Comparison of ENCODE assay signal across 9 cellular contexts in genomic region chr22:46297151-46297819, GRCh38. TPM values are rescaled to one million over a fixed set of nuclear protein-coding genes. Genes with fewer than 3 reads are reported as not detected.
DNase-seq lines count a peak whose midpoint lies in the region; ATAC-seq and TF ChIP-seq lines count a peak whose summit lies in the region.
"Had no signal": no experiment of that assay in that cellular context is flagged by ENCODE, and none has a peak within 500 bp of the region (broad histone marks: within the 10 kb centered on the region; RNA-seq: fewer than 3 reads in every experiment).

No MANE protein-coding gene starts in this region.

- peak overlapping the region; percentile 69 to 91 (median 85) for H3K4me3 ChIP-seq in BLaER1 treated with 17β-estradiol and CSF1 and Interleukin-3, amounts not matched to agents 10 nM and 100 nM
- H3K4me3 ChIP-seq in HUES48 (ENCODE audit: low read depth, low read length) (peak overlapping the region; percentile 91), heart right ventricle (peak overlapping the region; percentile 32 to 76 (median 63))

- ATAC-seq in GM19351 (IDR thresholded peaks at IDR 0.05; ENCODE audit: unreplicated experiment) (peak; percentile 17), heart right ventricle (peak in 2 of 8 donors; percentile 3 to 15), sciatic nerve (no peak)

- H3K4me1 ChIP-seq in BLaER1 treated with 17β-estradiol and CSF1 and Interleukin-3, amounts not matched to agents 10 nM and 100 nM = peaks cover 52 to 76% (median 65%) of the 10 kb centered on the region in 10 experiments
- H3K4me1 ChIP-seq in HUES48 (ENCODE audit: control insufficient read depth, insufficient read depth, low read length) (peaks cover 6% of the 10 kb centered on the region; the same call in 1 of the 2 replicates), heart right ventricle (peaks cover 11 to 45% (median 18%) of the 10 kb centered on the region in 9 donors)

- peak overlapping the region; percentile 83 to 99 (median 97) for H3K4me2 ChIP-seq in BLaER1 treated with 17β-estradiol and CSF1 and Interleukin-3, amounts not matched to agents 10 nM and 100 nM

- peak; percentile 6 for DNase-seq in activated CD4-positive, alpha-beta T cell treated with anti-CD3 and anti-CD28 coated beads, Interleukin-2, amount 50 U/mL, for 1 hour
- DNase-seq in heart right ventricle = no peak
- peak; percentile 69 for DNase-seq in sciatic nerve (ENCODE audit: low spot score)
- no peak for DNase-seq in NCI-H1694 (lab: John Stamatoyannopoulos, UW)
- DNase-seq in 8988T = no peak

- peak overlapping the region in 10 of 11 experiments; percentile 84 to 94 (median 92); a peak in 20 of 22 replicates for H3K27ac ChIP-seq in BLaER1 treated with 17β-estradiol and CSF1 and Interleukin-3, amounts not matched to agents 10 nM and 100 nM
- peak overlapping the region; percentile 63 for H3K27ac ChIP-seq in HUES48 (ENCODE audit: low read depth, low read length)
- peak overlapping the region in 2 of 10 donors; percentile 35 to 96 for H3K27ac ChIP-seq in heart right ventricle

- no peaks in the 10 kb centered on the region for H3K27me3 ChIP-seq in BLaER1 treated with 17β-estradiol and CSF1 and Interleukin-3, amounts not matched to agents 10 nM and 100 nM
- H3K27me3 ChIP-seq in HUES48 (ENCODE audit: control insufficient read depth, insufficient read depth, low read length) (no peaks in the 10 kb centered on the region), heart right ventricle (no peaks in the 10 kb centered on the region)

- H4K20me1 ChIP-seq in BLaER1 treated with 17β-estradiol and CSF1 and Interleukin-3, amounts not matched to agents 10 nM and 100 nM = peaks cover 0 to 35% (median 5%) of the 10 kb centered on the region in 11 experiments; a peak in 8 of 22 replicates

- H3K9ac ChIP-seq in BLaER1 treated with 17β-estradiol and CSF1 and Interleukin-3, amounts not matched to agents 10 nM and 100 nM = peak overlapping the region; percentile 76 to 93 (median 89)
- peak overlapping the region; percentile 48 for H3K9ac ChIP-seq in HUES48 (ENCODE audit: low read depth, low read length)

- H3K9me3 ChIP-seq in BLaER1 treated with 17β-estradiol and CSF1 and Interleukin-3, amounts not matched to agents 10 nM and 100 nM (replicated peaks in 1 of 11) = peaks cover 0 to 2% (median under 1%) of the 10 kb centered on the region in 11 experiments; a peak in 7 of 22 replicates
- H3K9me3 ChIP-seq in HUES48 (ENCODE audit: control insufficient read depth, insufficient read depth, low read length) (no peaks in the 10 kb centered on the region), heart right ventricle (peaks cover 0 to under 1% (median 0%) of the 10 kb centered on the region in 11 donors)

- 6% methylated on average over 32 of the region's 32 CpGs for WGBS in heart right ventricle, 2 donors

- intact Hi-C loops in heart right ventricle (cut with DNase I) (loop anchor here in 4 of 10 donors (5.0 kb wide), 5 partner anchors 45 to 285 kb away; partner anchors contain the start of gene CDPF1 (in 2 of the 4)), sciatic nerve (cut with DNase I) (loop anchor here (10.0 kb wide), 1 partner anchor 58 kb away; no protein-coding TSS in a partner anchor)

- peaks cover 3 to 44% (median 37%) of the 10 kb centered on the region in 11 experiments; a peak in 21 of 22 replicates for H3K36me3 ChIP-seq in BLaER1 treated with 17β-estradiol and CSF1 and Interleukin-3, amounts not matched to agents 10 nM and 100 nM
- H3K36me3 ChIP-seq in HUES48 (ENCODE audit: control insufficient read depth, insufficient read depth, low read length) = peaks cover 28% of the 10 kb centered on the region
- peaks cover 0 to 19% (median 12%) of the 10 kb centered on the region in 9 donors for H3K36me3 ChIP-seq in heart right ventricle

- TF ChIP-seq CTCF in heart right ventricle (IDR thresholded peaks at IDR 0.05) = no peak

RNA-seq across cellular contexts. Expression of gene GTSE1, which starts 0.6 kb away (rescaled TPM):
- 1 to 10 TPM in 2 of 10 donors, under 1 TPM in 8; 0.17 to 4.7 (median 0.37) TPM for total RNA-seq in heart right ventricle
- polyA plus RNA-seq in heart right ventricle = under 1 TPM; 0.29 to 0.33 TPM
- total RNA-seq in sciatic nerve = 0.49 TPM

RNA-seq across cellular contexts. Expression of gene TTC38, which starts 29.5 kb away (rescaled TPM):
- total RNA-seq in heart right ventricle (10 to 100 TPM; 20.5 to 29.2 (median 26.1) TPM), sciatic nerve (25.7 TPM)
- polyA plus RNA-seq in heart right ventricle = 10 to 100 TPM; 22.2 to 27.2 TPM

RNA-seq across cellular contexts. Expression of gene PKDREJ, which starts 34.1 kb away (rescaled TPM):
- under 1 TPM in 9 of 10 donors, not detected in 1; 0.05 to 0.23 (median 0.13) TPM for total RNA-seq in heart right ventricle
- polyA plus RNA-seq in heart right ventricle = under 1 TPM; 0.01 to 0.07 TPM
- 0.18 TPM for total RNA-seq in sciatic nerve
- total RNA-seq: T-helper 2 cell treated with Interferon-gamma antibody and Interleukin-4, amounts not matched to agents 100 ng/mL and 5 ng/mL, for 36 hours had no signal

RNA-seq across cellular contexts. Expression of gene TRMU, which starts 38.2 kb away (rescaled TPM):
- 10 to 100 TPM; 22.1 to 54.1 (median 26.5) TPM for total RNA-seq in heart right ventricle
- polyA plus RNA-seq in heart right ventricle = 10 to 100 TPM; 44.0 to 80.5 TPM
- 34.1 TPM for total RNA-seq in sciatic nerve

RNA-seq across cellular contexts. Expression of gene CDPF1, which starts 47.2 kb away (rescaled TPM):
- total RNA-seq in heart right ventricle = 10 to 100 TPM in 1 of 10 donors, 1 to 10 TPM in 9; 6.3 to 10.4 (median 7.5) TPM
- polyA plus RNA-seq in heart right ventricle = 10 to 100 TPM in 1 of 2 donors, 1 to 10 TPM in 1; 7.7 to 12.7 TPM
- 6.8 TPM for total RNA-seq in sciatic nerve

Comparison
In these comparisons a context has a peak if more than half of its experiments do, and no peak if none do; other contexts are left out.
1. DNase-seq: peak in activated CD4-positive, alpha-beta T cell treated with anti-CD3 and anti-CD28 coated beads, Interleukin-2, amount 50 U/mL, for 1 hour (single experiment) and sciatic nerve (single experiment); none in heart right ventricle (0 of 2), NCI-H1694 (single experiment) and 8988T (single experiment).
2. Peak in every context shown above with its lines, with median percentiles within 50 percentile points of each other: H3K4me3 ChIP-seq.